8 cellular contexts compared by ENCODE assay signal in genomic region chr4:153488719-153489384, GRCh38. TPM values are rescaled to one million over a fixed set of nuclear protein-coding genes. Genes with fewer than 3 reads are reported as not detected.
A peak's percentile ranks its signal among the peaks of the same experiment; 100 is the strongest.
DNase-seq lines count a peak whose midpoint lies in the region; ATAC-seq and TF ChIP-seq lines count a peak whose summit lies in the region.

No MANE protein-coding gene starts in this region.

- H3K9me3 Mint-ChIP-seq in activated T-cell treated with anti-CD3 and anti-CD28 coated beads, Interleukin-2, amount 50 U/mL, for 72 hours, result no peaks in the 10 kb centered on the region
- no peaks in the 10 kb centered on the region for H3K9me3 Mint-ChIP-seq in immature natural killer cell

- no peak for TF ChIP-seq CTCF in tibial artery (IDR thresholded peaks at IDR 0.05)

- H3K36me3 Mint-ChIP-seq in activated T-cell treated with anti-CD3 and anti-CD28 coated beads, Interleukin-2, amount 50 U/mL, for 72 hours (ENCODE audit: insufficient read depth in 2 of 2), result no peaks in the 10 kb centered on the region
- no peaks in the 10 kb centered on the region for H3K36me3 Mint-ChIP-seq in immature natural killer cell

- no peaks in the 10 kb centered on the region for H3K27me3 Mint-ChIP-seq in activated T-cell treated with anti-CD3 and anti-CD28 coated beads, Interleukin-2, amount 50 U/mL, for 72 hours (ENCODE audit: low read depth)
- H3K27me3 Mint-ChIP-seq in immature natural killer cell (ENCODE audit: low read depth in 3 of 3), result peaks cover 12 to 30% (median 19%) of the 10 kb centered on the region in 3 donors

- no peaks in the 10 kb centered on the region for H3K36me3 ChIP-seq in tibial artery

- peak overlapping the region; percentile 87 to 88 for H3K27ac ChIP-seq in tibial artery

- intact Hi-C loops in tibial artery (cut with DNase I; ENCODE audit: low total_unique reads), result no loop called here

- H3K27ac Mint-ChIP-seq in activated T-cell treated with anti-CD3 and anti-CD28 coated beads, Interleukin-2, amount 50 U/mL, for 72 hours, result peak overlapping the region; percentile 96
- peak overlapping the region; percentile 95 to 98 (median 96) for H3K27ac Mint-ChIP-seq in immature natural killer cell

- peak; percentile 32 for ATAC-seq in GM19351 (IDR thresholded peaks at IDR 0.05; ENCODE audit: unreplicated experiment)
- peak; percentile 35 for ATAC-seq in HG03354 (IDR thresholded peaks at IDR 0.05; ENCODE audit: poor library complexity, severe bottlenecking, unreplicated experiment)
- ATAC-seq in activated T-cell treated with anti-CD3 and anti-CD28 coated beads, Interleukin-2, amount 50 U/mL, for 72 hours (replicated peaks in 1 of 2), result peak in 1 of 2 donors; percentile 7

- H3K4me3 ChIP-seq in tibial artery, result peak overlapping the region; percentile 30 to 42

- H3K4me1 Mint-ChIP-seq in activated T-cell treated with anti-CD3 and anti-CD28 coated beads, Interleukin-2, amount 50 U/mL, for 72 hours (ENCODE audit: low read depth), result peaks cover 88% of the 10 kb centered on the region
- peaks cover 90 to 91% of the 10 kb centered on the region in 2 donors for H3K4me1 Mint-ChIP-seq in immature natural killer cell

- no peaks in the 10 kb centered on the region for H3K9me3 ChIP-seq in tibial artery

- H3K4me3 Mint-ChIP-seq in activated T-cell treated with anti-CD3 and anti-CD28 coated beads, Interleukin-2, amount 50 U/mL, for 72 hours, result peak overlapping the region; percentile 61 to 68
- peak overlapping the region; percentile 66 to 87 (median 82) for H3K4me3 Mint-ChIP-seq in immature natural killer cell

- no peaks in the 10 kb centered on the region for H3K27me3 ChIP-seq in tibial artery

- DNase-seq in Ammon's horn (ENCODE audit: low spot score) (peak; percentile 75), immature natural killer cell (peak in 2 of 3 donors; percentile 41 to 45), tibial artery (peak; percentile 50 to 80), midbrain (lab: John Stamatoyannopoulos, UW) (no peak), hepatic stellate cell (ENCODE audit: low spot score) (no peak)
- no peak for DNase-seq in activated T-cell treated with anti-CD3 and anti-CD28 coated beads, Interleukin-2, amount 50 U/mL, for 72 hours

- H3K4me1 ChIP-seq in tibial artery, result peaks cover 0 to 90% (median 56%) of the 10 kb centered on the region in 4 donors

RNA-seq across cellular contexts. Expression of gene TMEM131L, which starts 22.7 kb away (rescaled TPM):
- total RNA-seq in activated T-cell treated with anti-CD3 and anti-CD28 coated beads, Interleukin-2, amount 50 U/mL, for 72 hours, result 10 to 100 TPM; 32.7 to 44.4 TPM
- polyA plus RNA-seq in immature natural killer cell, result 10 to 100 TPM in 2 of 3 donors, 1 to 10 TPM in 1; 9.3 to 32.4 (median 20.6) TPM

Comparison
In these comparisons a context has a peak if more than half of its experiments do, and no peak if none do; other contexts are left out.
1. DNase-seq: peak in Ammon's horn (single experiment), immature natural killer cell (2 of 3) and tibial artery (2 of 2); none in activated T-cell treated with anti-CD3 and anti-CD28 coated beads, Interleukin-2, amount 50 U/mL, for 72 hours (0 of 2), midbrain (single experiment) and hepatic stellate cell (single experiment).